Comparison of ENCODE assay signal across 8 cellular contexts in the genomic region with DNA sequence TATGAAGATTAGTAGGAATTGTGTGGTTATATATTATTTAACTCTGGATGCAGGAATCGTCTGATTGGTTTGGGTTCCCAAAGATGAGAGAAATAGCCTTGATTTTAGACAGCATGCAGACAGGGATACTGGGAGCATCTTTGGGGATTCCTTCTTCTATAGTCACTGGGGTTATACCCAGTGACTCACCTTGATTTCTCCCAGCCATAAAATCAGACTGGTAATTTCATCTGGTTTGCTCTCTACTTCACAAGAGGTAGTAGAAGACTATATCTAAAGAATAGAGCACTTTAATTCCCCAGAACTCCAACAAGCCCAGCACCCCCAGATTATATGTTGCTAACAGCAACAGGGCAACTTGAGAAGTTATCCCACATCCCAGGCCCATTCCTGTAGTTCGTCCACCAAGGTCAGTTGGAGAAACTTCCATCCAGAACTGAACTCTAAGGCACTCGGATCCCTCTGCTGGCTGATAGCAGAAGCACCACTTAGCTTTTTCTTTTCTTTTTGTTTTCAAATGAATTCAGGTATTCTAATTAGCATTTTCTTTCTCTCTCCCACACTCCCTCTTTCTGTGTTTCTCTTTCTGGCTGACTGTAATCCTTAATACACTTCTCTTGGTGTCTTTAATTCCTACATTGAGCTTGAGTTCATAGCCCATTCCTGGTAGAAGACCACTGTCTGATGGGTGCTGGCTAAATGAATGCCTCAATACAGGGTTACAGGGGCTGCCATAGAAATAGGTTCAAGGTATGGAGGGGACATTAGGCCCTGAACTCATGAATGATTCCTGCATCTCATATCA. TPM values are rescaled to one million over a fixed set of nuclear protein-coding genes. Genes with fewer than 3 reads are reported as not detected.
DNase-seq lines count a peak whose midpoint lies in the region; ATAC-seq, FAIRE-seq and TF ChIP-seq lines count a peak whose summit lies in the region.

No MANE protein-coding gene starts in this region.

- H3K9me2 ChIP-seq in Karpas-422 (replicated peaks; ENCODE audit: insufficient read depth, low read length) = no peaks in the 10 kb centered on the region

- ATAC-seq in RWPE2 (ENCODE audit: low read depth) = peak; percentile 88

- TF ChIP-seq CTCF in BJ (IDR thresholded peaks at IDR 0.05; ENCODE audit: insufficient read depth, low read depth, low read length) (peak; percentile 84), RWPE2 (IDR thresholded peaks at IDR 0.05; ENCODE audit: poor library complexity, severe bottlenecking) (peak; percentile 93), kidney (IDR thresholded peaks at IDR 0.05; ENCODE audit: borderline replicate concordance, extremely low read depth, insufficient read depth) (peak; percentile 75)

- H3K36me3 ChIP-seq in BJ (ENCODE audit: control insufficient read depth, insufficient read depth, low read length) = peaks cover 2% of the 10 kb centered on the region; the same call in 1 of the 2 replicates
- no peaks in the 10 kb centered on the region for H3K36me3 ChIP-seq in Karpas-422 (ENCODE audit: insufficient read depth, low read length)
- no peaks in the 10 kb centered on the region for H3K36me3 ChIP-seq in RWPE2 (ENCODE audit: low read depth)
- H3K36me3 ChIP-seq in kidney (ENCODE audit: control insufficient read depth in 1 of 2, insufficient read depth in 2 of 2, low read length in 2 of 2) = no peaks in the 10 kb centered on the region
- H3K36me3 ChIP-seq in thymus (ENCODE audit: control insufficient read depth, insufficient read depth) = peaks cover 11% of the 10 kb centered on the region

- H2AFZ ChIP-seq in Karpas-422 (ENCODE audit: low read length) = no peak overlapping the region

- WGBS in thymus = 40% methylated on average over 3 of the region's 3 CpGs

- H3K27ac ChIP-seq in Karpas-422 (ENCODE audit: low read length) (no peak overlapping the region), RWPE2 (ENCODE audit: poor library complexity, severe bottlenecking) (no peak overlapping the region), kidney (ENCODE audit: low read depth in 2 of 2, low read length in 2 of 2) (no peak overlapping the region), thymus (ENCODE audit: low read depth) (peak overlapping the region; percentile 78)

- peak; percentile 85 for FAIRE-seq in GM12892 (lab: Jason Lieb, UNC)
- FAIRE-seq in kidney (lab: Jason Lieb, UNC) = no peak

- H3K9ac ChIP-seq in Karpas-422 (ENCODE audit: low read length) (no peak overlapping the region), kidney (ENCODE audit: low read length in 2 of 2) (no peak overlapping the region)

- no peak for TF ChIP-seq POLR2A in GM12892 (IDR thresholded peaks at IDR 0.05; ENCODE audit: low read depth, low read length)

- in situ Hi-C loops in T47D (cut with HindIII; ENCODE audit: low pct_unique_long_range_greater_than_20kb, low sequenced_read_pairs) = loop anchor here (25.0 kb wide), 1 partner anchor 263 kb away; a partner anchor contains a TSS

- H3K27me3 ChIP-seq in BJ (ENCODE audit: control insufficient read depth, insufficient read depth, low read length) = no peaks in the 10 kb centered on the region
- no peaks in the 10 kb centered on the region for H3K27me3 ChIP-seq in Karpas-422 (ENCODE audit: low read length)
- no peaks in the 10 kb centered on the region for H3K27me3 ChIP-seq in RWPE2 (ENCODE audit: insufficient read depth, poor library complexity, severe bottlenecking)
- H3K27me3 ChIP-seq in thymus (ENCODE audit: control insufficient read depth, insufficient read depth) = no peaks in the 10 kb centered on the region

- H3K79me2 ChIP-seq in Karpas-422 (ENCODE audit: low read length) = no peaks in the 10 kb centered on the region

- H3K4me1 ChIP-seq in Karpas-422 (ENCODE audit: low read length) (peaks cover 4% of the 10 kb centered on the region), RWPE2 (ENCODE audit: insufficient read depth, poor library complexity, severe bottlenecking) (no peaks in the 10 kb centered on the region), kidney (ENCODE audit: control insufficient read depth in 1 of 2, insufficient read depth in 1 of 2, low read depth in 1 of 2, low read length in 2 of 2) (no peaks in the 10 kb centered on the region), thymus (ENCODE audit: control insufficient read depth, insufficient read depth, low read length) (peaks cover 30% of the 10 kb centered on the region)

- H3K4me3 ChIP-seq in BJ (ENCODE audit: low read depth, low read length) (no peak overlapping the region), Karpas-422 (ENCODE audit: low read length) (no peak overlapping the region), RWPE2 (ENCODE audit: severe bottlenecking) (no peak overlapping the region), kidney (ENCODE audit: low read length in 2 of 2) (no peak overlapping the region), thymus (ENCODE audit: low read length) (no peak overlapping the region)

- H3K9me3 ChIP-seq in Karpas-422 (ENCODE audit: low read length) = no peaks in the 10 kb centered on the region
- H3K9me3 ChIP-seq in RWPE2 (ENCODE audit: severe bottlenecking) = no peaks in the 10 kb centered on the region
- H3K9me3 ChIP-seq in kidney (ENCODE audit: control insufficient read depth in 1 of 2, low read length in 2 of 2) = no peaks in the 10 kb centered on the region
- no peaks in the 10 kb centered on the region for H3K9me3 ChIP-seq in thymus (ENCODE audit: control insufficient read depth)

- CTCF ChIA-PET in BJ (lab: Yijun Ruan, JAX) = interaction anchor here (0.5 to 4.5 kb wide), 18 partner anchors 9 to 659 kb away, joined by 3 to 31 read pairs (median 3); a partner anchor contains a TSS

- intact Hi-C loops in kidney (cut with DNase I) = no loop called here

- H4K20me1 ChIP-seq in Karpas-422 (ENCODE audit: insufficient read depth, low read depth, low read length) = no peaks in the 10 kb centered on the region

- POLR2A ChIA-PET in BJ (lab: Charles Lee) = no interaction called here

- DNase-seq in BJ (ENCODE audit: low read depth) (no peak), GM12892 (ENCODE audit: insufficient read length) (no peak), Karpas-422 (peak; percentile 71), RWPE2 (ENCODE audit: low spot score) (no peak), T47D (ENCODE audit: low read depth in 1 of 2, low spot score in 1 of 2) (peak; percentile 32 to 75), kidney (no peak), T-helper 9 cell (no peak)

- H3K4me2 ChIP-seq in Karpas-422 (ENCODE audit: low read depth, low read length, poor library complexity, severe bottlenecking) = no peak overlapping the region

RNA-seq across cellular contexts. Expression of a gene that starts 20.4 kb away (rescaled TPM):
- polyA plus RNA-seq in BJ (2011; rRNA removed) (16.6 and 26.3 TPM in 2 replicates), kidney (ENCODE audit: insufficient read depth, low read depth, low replicate concordance) (25.4 TPM), thymus (75.6 TPM)
- polyA minus RNA-seq in BJ (2011; rRNA and poly(A)+ RNA removed) = 12.1 and 22.7 TPM in 2 replicates
- polyA plus RNA-seq in GM12892 (2012; ENCODE audit: missing spikeins) = 8.7 TPM
- total RNA-seq in Karpas-422 (2014; rRNA removed; shearing (Covaris generic); ENCODE audit: low replicate concordance) = 22.5 and 44.0 TPM in 2 replicates
- total RNA-seq in kidney = 33.9 TPM

RNA-seq across cellular contexts. Expression of a gene that starts 37.8 kb away (rescaled TPM):
- polyA plus RNA-seq in BJ (2011; rRNA removed) (2.2 and 2.3 TPM in 2 replicates), kidney (ENCODE audit: insufficient read depth, low read depth, low replicate concordance) (5.9 TPM), thymus (11.3 TPM)
- 1.5 and 2.5 TPM in 2 replicates for polyA minus RNA-seq in BJ (2011; rRNA and poly(A)+ RNA removed)
- polyA plus RNA-seq in GM12892 (2012; ENCODE audit: missing spikeins) = 11.2 TPM
- total RNA-seq in Karpas-422 (2014; rRNA removed; shearing (Covaris generic); ENCODE audit: low replicate concordance) = 0.29 and 1.2 TPM in 2 replicates
- total RNA-seq in kidney = 7.5 TPM

Comparison
In these comparisons a context has a peak if more than half of its experiments do, and no peak if none do; other contexts are left out.
1. DNase-seq: peak in Karpas-422 (single experiment) and T47D (2 of 2); none in BJ (single experiment), GM12892 (single experiment), RWPE2 (single experiment), kidney (single experiment) and T-helper 9 cell (single experiment).
2. Peak in every context shown above with its lines, with median percentiles within 50 percentile points of each other: CTCF ChIP-seq.